12 cellular contexts compared by ENCODE assay signal in genomic region chr15:33104276-33104675, GRCh38.
DNase-seq lines count a peak whose midpoint lies in the region; ATAC-seq and TF ChIP-seq lines count a peak whose summit lies in the region.
"Had no signal": no experiment of that assay in that cellular context is flagged by ENCODE, and none has a peak within 500 bp of the region (broad histone marks: within the 10 kb centered on the region; RNA-seq: fewer than 3 reads in every experiment).

No MANE protein-coding gene starts in this region.

- H3K27me3 Mint-ChIP-seq in activated CD4-positive, alpha-beta T cell treated with anti-CD3 and anti-CD28 coated beads, Interleukin-2, amount 10 ng/mL, durations not matched to agents 7 days and 5 days = peaks cover 11% of the 10 kb centered on the region

- CTCF ChIA-PET in activated CD4-positive, alpha-beta T cell treated with anti-CD3 and anti-CD28 coated beads, Interleukin-2, amount 10 ng/mL, durations not matched to agents 7 days and 5 days (lab: Charles Lee) = no interaction called here

- no peaks in the 10 kb centered on the region for H3K36me3 ChIP-seq in BE2C

- POLR2A ChIA-PET in activated CD4-positive, alpha-beta T cell treated with anti-CD3 and anti-CD28 coated beads, Interleukin-2, amount 10 ng/mL, durations not matched to agents 7 days and 5 days (lab: Charles Lee) = no interaction called here

- peak overlapping the region; percentile 76 for H3K27ac Mint-ChIP-seq in activated CD4-positive, alpha-beta T cell treated with anti-CD3 and anti-CD28 coated beads, Interleukin-2, amount 10 ng/mL, durations not matched to agents 7 days and 5 days
- H3K27ac Mint-ChIP-seq: progenitor cell of endocrine pancreas had no signal

- no peak overlapping the region for H3K4me3 Mint-ChIP-seq in activated CD4-positive, alpha-beta T cell treated with anti-CD3 and anti-CD28 coated beads, Interleukin-2, amount 10 ng/mL, durations not matched to agents 7 days and 5 days

- TF ChIP-seq CTCF in HFF-Myc (IDR thresholded peaks at IDR 0.05; ENCODE audit: low read depth, low read length, missing control alignments) (no peak), BE2C (IDR thresholded peaks at IDR 0.05; ENCODE audit: low read depth, low read length) (no peak)

- DNase-seq in AML-193 (lab: John Stamatoyannopoulos, UW) (peak; percentile 4 to 34), HFF-Myc (ENCODE audit: extremely low read depth, low read depth) (peak; percentile 83), foreskin melanocyte (peak; percentile 63), BE2C (no peak), HuH-7.5 (ENCODE audit: low spot score) (no peak), pons (ENCODE audit: low spot score) (no peak)
- DNase-seq in activated CD4-positive, alpha-beta T cell treated with anti-CD3 and anti-CD28 coated beads, Interleukin-2, amount 10 ng/mL, durations not matched to agents 7 days and 5 days = peak; percentile 49

- H3K4me1 Mint-ChIP-seq in activated CD4-positive, alpha-beta T cell treated with anti-CD3 and anti-CD28 coated beads, Interleukin-2, amount 10 ng/mL, durations not matched to agents 7 days and 5 days = peaks cover 13% of the 10 kb centered on the region

- H3K36me3 Mint-ChIP-seq in activated CD4-positive, alpha-beta T cell treated with anti-CD3 and anti-CD28 coated beads, Interleukin-2, amount 10 ng/mL, durations not matched to agents 7 days and 5 days (ENCODE audit: low read depth) = no peaks in the 10 kb centered on the region

- H3K27me3 ChIP-seq in BE2C = no peaks in the 10 kb centered on the region

- no peaks in the 10 kb centered on the region for H3K4me1 ChIP-seq in BE2C

- no peaks in the 10 kb centered on the region for H3K9me3 Mint-ChIP-seq in activated CD4-positive, alpha-beta T cell treated with anti-CD3 and anti-CD28 coated beads, Interleukin-2, amount 10 ng/mL, durations not matched to agents 7 days and 5 days

- no peak for ATAC-seq in GM18867 (IDR thresholded peaks at IDR 0.05; ENCODE audit: unreplicated experiment)
- ATAC-seq: HepG2, Panc1 had no signal

- H3K4me3 ChIP-seq in HFF-Myc (replicated peaks; ENCODE audit: low read depth, low read length) (no peak overlapping the region), BE2C (ENCODE audit: low read depth, low read length) (no peak overlapping the region)
- H3K4me3 ChIP-seq: hepatocyte had no signal

- H3K9me3 ChIP-seq in BE2C = no peaks in the 10 kb centered on the region

Comparison
In these comparisons a context has a peak if more than half of its experiments do, and no peak if none do; other contexts are left out.
1. DNase-seq: peak in AML-193 (2 of 2), HFF-Myc (single experiment), activated CD4-positive, alpha-beta T cell treated with anti-CD3 and anti-CD28 coated beads, Interleukin-2, amount 10 ng/mL, durations not matched to agents 7 days and 5 days (single experiment) and foreskin melanocyte (single experiment); none in BE2C (single experiment), HuH-7.5 (single experiment) and pons (single experiment).